ENCODE assay signal across 10 cellular contexts in genomic region chr4:180060159-180060889, GRCh38.
A peak's percentile ranks its signal among the peaks of the same experiment; 100 is the strongest.
DNase-seq lines count a peak whose midpoint lies in the region; ATAC-seq and TF ChIP-seq lines count a peak whose summit lies in the region.
"Had no signal": no experiment of that assay in that cellular context is flagged by ENCODE, and none has a peak within 500 bp of the region (broad histone marks: within the 10 kb centered on the region; RNA-seq: fewer than 3 reads in every experiment).

No MANE protein-coding gene starts in this region.

- H3K27ac Mint-ChIP-seq in chondrocyte (ENCODE audit: unreplicated experiment) (no peak overlapping the region), neural crest cell (ENCODE audit: unreplicated experiment) (no peak overlapping the region)

- H3K4me3 Mint-ChIP-seq in chondrocyte (ENCODE audit: unreplicated experiment) (no peak overlapping the region), neural crest cell (peak overlapping the region; percentile 89)

- H3K36me3 Mint-ChIP-seq in chondrocyte (ENCODE audit: low read depth) (no peaks in the 10 kb centered on the region), neural crest cell (ENCODE audit: low read depth) (no peaks in the 10 kb centered on the region)

- no peaks in the 10 kb centered on the region for H3K9me3 ChIP-seq in colonic mucosa

- H3K4me1 Mint-ChIP-seq in chondrocyte (ENCODE audit: low read depth): peaks cover 18% of the 10 kb centered on the region
- H3K4me1 Mint-ChIP-seq in neural crest cell: peaks cover 18% of the 10 kb centered on the region

- no peaks in the 10 kb centered on the region for H3K36me3 ChIP-seq in colonic mucosa

- TF ChIP-seq CTCF in GM13976 (IDR thresholded peaks at IDR 0.05; ENCODE audit: borderline replicate concordance, control extremely low read depth, extremely low read depth, insufficient read depth, missing control alignments) (peak; percentile 12), chondrocyte (IDR thresholded peaks at IDR 0.05) (peak; percentile 69), neural crest cell (conservative IDR thresholded peaks at IDR 0.05) (peak; percentile 53), colonic mucosa (IDR thresholded peaks at IDR 0.05) (no peak)

- H3K27ac ChIP-seq in colonic mucosa: no peak overlapping the region

- intact Hi-C loops in colonic mucosa (cut with DNase I): no loop called here

- H3K27me3 Mint-ChIP-seq in chondrocyte (ENCODE audit: low read depth): peaks cover 44% of the 10 kb centered on the region
- peaks cover 81% of the 10 kb centered on the region for H3K27me3 Mint-ChIP-seq in neural crest cell (ENCODE audit: low read depth)

- in situ Hi-C loops in GM13976 (cut with MboI; ENCODE audit: low sequenced_read_pairs, unreplicated experiment): loop anchor here (25.0 kb wide), 1 partner anchor 602 kb away; no protein-coding TSS in a partner anchor

- no peak overlapping the region for H3K4me3 ChIP-seq in colonic mucosa

- H3K4me1 ChIP-seq in colonic mucosa: no peaks in the 10 kb centered on the region

- peaks cover 17% of the 10 kb centered on the region for H3K27me3 ChIP-seq in colonic mucosa

- peak; percentile 24 for DNase-seq in GM13976 (ENCODE audit: low spot score)
- peak; percentile 1 for DNase-seq in NCI-H128 (lab: John Stamatoyannopoulos, UW; ENCODE audit: unreplicated experiment)
- no peak for DNase-seq in chondrocyte (ENCODE audit: low spot score)
- no peak for DNase-seq in neural crest cell (ENCODE audit: low read depth, low spot score)
- DNase-seq in GM19238 (ENCODE audit: insufficient read length, low spot score): no peak
- no peak for DNase-seq in colonic mucosa
- DNase-seq: NCI-H1694, T1000 had no signal

- H3K9ac ChIP-seq in colonic mucosa (ENCODE audit: low read depth in 2 of 2, low read length in 2 of 2): no peak overlapping the region

- no peak for TF ChIP-seq POLR2A in GM18505 (IDR thresholded peaks at IDR 0.05; ENCODE audit: borderline replicate concordance, extremely low read depth, insufficient read depth, insufficient read length)

- H3K9me3 Mint-ChIP-seq in chondrocyte (ENCODE audit: low read depth): no peaks in the 10 kb centered on the region
- H3K9me3 Mint-ChIP-seq in neural crest cell: no peaks in the 10 kb centered on the region

- ATAC-seq in GM21737 (IDR thresholded peaks at IDR 0.05; ENCODE audit: unreplicated experiment): no peak
- ATAC-seq in GM18505 (IDR thresholded peaks at IDR 0.05; ENCODE audit: unreplicated experiment): no peak

Comparison
In these comparisons a context has a peak if more than half of its experiments do, and no peak if none do; other contexts are left out.
1. DNase-seq: peak in GM13976 (single experiment) and NCI-H128 (single experiment); none in chondrocyte (single experiment), neural crest cell (single experiment), GM19238 (single experiment) and colonic mucosa (single experiment).